18 cellular contexts compared by ENCODE assay signal in genomic region chr1:183512450-183512849, GRCh38. TPM values are rescaled to one million over a fixed set of nuclear protein-coding genes. Genes with fewer than 3 reads are reported as not detected.
DNase-seq lines count a peak whose midpoint lies in the region; ATAC-seq, FAIRE-seq and TF ChIP-seq lines count a peak whose summit lies in the region.
"Had no signal": no experiment of that assay in that cellular context is flagged by ENCODE, and none has a peak within 500 bp of the region (broad histone marks: within the 10 kb centered on the region; RNA-seq: fewer than 3 reads in every experiment).

No MANE protein-coding gene starts in this region.

- no peak overlapping the region for H3K4me3 Mint-ChIP-seq in CD4-positive, CD25-positive, alpha-beta regulatory T cell
- no peak overlapping the region for H3K4me3 Mint-ChIP-seq in WTC11
- no peak overlapping the region for H3K4me3 Mint-ChIP-seq in naive thymus-derived CD4-positive, alpha-beta T cell
- H3K4me3 Mint-ChIP-seq: B cell had no signal

- CTCF ChIA-PET in A549 (lab: Yijun Ruan, JAX) (interaction anchor here (1.1 kb wide), 1 partner anchor 31 kb away, joined by 3 read pairs; no protein-coding TSS in a partner anchor), WTC11 (lab: Charles Lee) (no interaction called here)
- CTCF ChIA-PET in naive thymus-derived CD4-positive, alpha-beta T cell (lab: Charles Lee) = no interaction called here

- ATAC-seq in A549 = no peak
- no peak for ATAC-seq in CD4-positive, CD25-positive, alpha-beta regulatory T cell (ENCODE audit: low read depth in 2 of 2)
- no peak for ATAC-seq in WTC11
- ATAC-seq in naive thymus-derived CD4-positive, alpha-beta T cell = no peak
- ATAC-seq: Panc1 had no signal

- TF ChIP-seq POLR2A in A549 (IDR thresholded peaks at IDR 0.05; ENCODE audit: low read length) (no peak), Peyer's patch (IDR thresholded peaks at IDR 0.05) (no peak)

- peaks cover 10% of the 10 kb centered on the region for H3K36me3 Mint-ChIP-seq in CD4-positive, CD25-positive, alpha-beta regulatory T cell
- peaks cover 1% of the 10 kb centered on the region; the same call in 1 of the 2 replicates for H3K36me3 Mint-ChIP-seq in WTC11
- H3K36me3 Mint-ChIP-seq in naive thymus-derived CD4-positive, alpha-beta T cell = peaks cover 0 to 17% (median 15%) of the 10 kb centered on the region in 5 donors

- WGBS in A549 (ENCODE audit: missing lambda C conversion rate) = 81% methylated on average over 2 of the region's 2 CpGs

- peaks cover 26 to 47% (median 31%) of the 10 kb centered on the region in 4 donors for H3K4me1 Mint-ChIP-seq in CD4-positive, CD25-positive, alpha-beta regulatory T cell
- H3K4me1 Mint-ChIP-seq in WTC11 = peaks cover 24% of the 10 kb centered on the region
- peaks cover 12 to 35% (median 19%) of the 10 kb centered on the region in 7 donors for H3K4me1 Mint-ChIP-seq in naive thymus-derived CD4-positive, alpha-beta T cell

- H3K27me3 ChIP-seq in CD4-positive, CD25-positive, alpha-beta regulatory T cell (ENCODE audit: control insufficient read depth, insufficient read depth, low read length) = no peaks in the 10 kb centered on the region
- H3K27me3 ChIP-seq in naive thymus-derived CD4-positive, alpha-beta T cell (ENCODE audit: control insufficient read depth in 2 of 2, insufficient read depth in 2 of 2, low read length in 2 of 2) = no peaks in the 10 kb centered on the region
- no peaks in the 10 kb centered on the region for H3K27me3 ChIP-seq in Peyer's patch
- H3K27me3 ChIP-seq in brain microvascular endothelial cell (replicated peaks) = no peaks in the 10 kb centered on the region

- in situ Hi-C loops in brain microvascular endothelial cell (cut with HindIII; ENCODE audit: low pct_ligation_motif_present, low sequenced_read_pairs) = no loop called here

- no peak overlapping the region for H3K27ac ChIP-seq in A549
- H3K27ac ChIP-seq in CD4-positive, CD25-positive, alpha-beta regulatory T cell (ENCODE audit: insufficient read depth, low read length, poor library complexity, severe bottlenecking) = peak overlapping the region; percentile 1
- H3K27ac ChIP-seq in naive thymus-derived CD4-positive, alpha-beta T cell (ENCODE audit: low read depth, low read length) = no peak overlapping the region
- H3K27ac ChIP-seq in Peyer's patch = no peak overlapping the region
- no peak overlapping the region for H3K27ac ChIP-seq in brain microvascular endothelial cell
- H3K27ac ChIP-seq: C4-2B had no signal

- intact Hi-C loops in naive thymus-derived CD4-positive, alpha-beta T cell (cut with micrococcal nuclease) = no loop called here

- no peak overlapping the region for H3K4me3 ChIP-seq in A549
- H3K4me3 ChIP-seq in CD4-positive, CD25-positive, alpha-beta regulatory T cell (ENCODE audit: low read depth, low read length) = no peak overlapping the region
- no peak overlapping the region for H3K4me3 ChIP-seq in naive thymus-derived CD4-positive, alpha-beta T cell (ENCODE audit: low read length)
- H3K4me3 ChIP-seq in Peyer's patch = no peak overlapping the region
- H3K4me3 ChIP-seq in brain microvascular endothelial cell (ENCODE audit: low read depth, low read length) = no peak overlapping the region

- DNase-seq in A549 (ENCODE audit: low read depth in 1 of 2, low spot score in 1 of 2) (no peak), WTC11 (ENCODE audit: low spot score) (no peak), Peyer's patch (no peak), brain microvascular endothelial cell (no peak), NCI-H1417 (lab: John Stamatoyannopoulos, UW) (no peak)
- DNase-seq in CD4-positive, CD25-positive, alpha-beta regulatory T cell = no peak
- DNase-seq in naive thymus-derived CD4-positive, alpha-beta T cell = no peak
- DNase-seq: Calu3, NCI-H1092, NCI-H1436, NCI-H187 treated with DMSO at 0.1 percent for 48 hours, NCI-H2107, NCI-H2227 treated with DMSO at 0.1 percent for 48 hours, NCI-H526 treated with DMSO at 0.1 percent for 48 hours, SHP77 treated with DMSO at 0.1 percent for 48 hours had no signal

- POLR2A ChIA-PET in A549 (lab: Yijun Ruan, JAX) = no interaction called here
- POLR2A ChIA-PET in WTC11 (lab: Charles Lee) = no interaction called here
- POLR2A ChIA-PET in naive thymus-derived CD4-positive, alpha-beta T cell (lab: Charles Lee) = interaction anchor here (1.6 kb wide), 1 partner anchor 10 kb away, joined by 4 read pairs; no protein-coding TSS in a partner anchor

- H3K36me3 ChIP-seq in CD4-positive, CD25-positive, alpha-beta regulatory T cell (ENCODE audit: control insufficient read depth, insufficient read depth, low read length) = peaks cover 23% of the 10 kb centered on the region
- H3K36me3 ChIP-seq in naive thymus-derived CD4-positive, alpha-beta T cell (ENCODE audit: control insufficient read depth in 2 of 3, insufficient read depth in 3 of 3, low read length in 3 of 3) = peaks cover 0 to 10% (median 5%) of the 10 kb centered on the region in 3 experiments
- H3K36me3 ChIP-seq in Peyer's patch = no peaks in the 10 kb centered on the region
- H3K36me3 ChIP-seq in brain microvascular endothelial cell (replicated peaks) = no peaks in the 10 kb centered on the region

- peaks cover 45% of the 10 kb centered on the region for H3K4me1 ChIP-seq in A549
- H3K4me1 ChIP-seq in CD4-positive, CD25-positive, alpha-beta regulatory T cell (ENCODE audit: control insufficient read depth, insufficient read depth, low read length, poor library complexity, severe bottlenecking) = no peaks in the 10 kb centered on the region
- H3K4me1 ChIP-seq in naive thymus-derived CD4-positive, alpha-beta T cell (ENCODE audit: control insufficient read depth in 2 of 2, insufficient read depth in 2 of 2, low read length in 2 of 2) = no peaks in the 10 kb centered on the region
- H3K4me1 ChIP-seq in Peyer's patch = peaks cover 0 to 4% (median 0%) of the 10 kb centered on the region in 4 donors

- no peak for FAIRE-seq in A549 (lab: Jason Lieb, UNC)

- TF ChIP-seq RAD21 in A549 (conservative IDR thresholded peaks at IDR 0.05 in 1 of 2, IDR thresholded peaks at IDR 0.05 in 1 of 2) = no peak

- TF ChIP-seq EP300 in A549 (IDR thresholded peaks at IDR 0.05) = no peak

- H3K9me3 Mint-ChIP-seq in CD4-positive, CD25-positive, alpha-beta regulatory T cell = peaks cover 0 to 2% (median 0%) of the 10 kb centered on the region in 7 donors
- no peaks in the 10 kb centered on the region for H3K9me3 Mint-ChIP-seq in WTC11
- no peaks in the 10 kb centered on the region for H3K9me3 Mint-ChIP-seq in naive thymus-derived CD4-positive, alpha-beta T cell

- H3K9me3 ChIP-seq in A549 = no peaks in the 10 kb centered on the region
- H3K9me3 ChIP-seq in CD4-positive, CD25-positive, alpha-beta regulatory T cell (ENCODE audit: control insufficient read depth in 2 of 2, low read length in 2 of 2) = no peaks in the 10 kb centered on the region
- H3K9me3 ChIP-seq in naive thymus-derived CD4-positive, alpha-beta T cell (ENCODE audit: control insufficient read depth in 2 of 3, low read length in 3 of 3) = no peaks in the 10 kb centered on the region
- H3K9me3 ChIP-seq in Peyer's patch = no peaks in the 10 kb centered on the region

- TF ChIP-seq CTCF in A549 (IDR thresholded peaks at IDR 0.05) (no peak), WTC11 (IDR thresholded peaks at IDR 0.05) (no peak), Peyer's patch (IDR thresholded peaks at IDR 0.05) (no peak), brain microvascular endothelial cell (IDR thresholded peaks at IDR 0.05; ENCODE audit: low read depth, low read length, missing control alignments) (no peak)

- 0 out of 3 replicates have a peak overlapping the region, but pooled peaks have one; percentile 68 for H3K4me2 ChIP-seq in A549

- no peaks in the 10 kb centered on the region for H3K27me3 Mint-ChIP-seq in CD4-positive, CD25-positive, alpha-beta regulatory T cell
- H3K27me3 Mint-ChIP-seq in WTC11 (ENCODE audit: low read depth) = no peaks in the 10 kb centered on the region
- H3K27me3 Mint-ChIP-seq in naive thymus-derived CD4-positive, alpha-beta T cell = no peaks in the 10 kb centered on the region
- H3K27me3 Mint-ChIP-seq: B cell had no signal

- no peak overlapping the region for H3K27ac Mint-ChIP-seq in CD4-positive, CD25-positive, alpha-beta regulatory T cell
- peak overlapping the region; percentile 44; the same call in 1 of the 2 replicates for H3K27ac Mint-ChIP-seq in WTC11
- H3K27ac Mint-ChIP-seq in naive thymus-derived CD4-positive, alpha-beta T cell = peak overlapping the region in 5 of 9 donors; percentile 6 to 81 (median 55)
- H3K27ac Mint-ChIP-seq: B cell had no signal

TF ChIP-seq in A549, 52 proteins besides CTCF, POLR2A, EP300 and RAD21 (continues in another document):
- no peak for TF ChIP-seq GATA3 (IDR thresholded peaks at IDR 0.05; ENCODE audit: borderline replicate concordance)
- no peak for TF ChIP-seq CBX2 (IDR thresholded peaks at IDR 0.05; ENCODE audit: borderline replicate concordance, low read depth)
- no peak for TF ChIP-seq FOXS1 (CRISPR knock-in tag; IDR thresholded peaks at IDR 0.05)
- no peak for TF ChIP-seq SMC3 (IDR thresholded peaks at IDR 0.05)

RNA-seq across cellular contexts. Expression of gene SMG7, which starts 40.2 kb away (rescaled TPM):
- 51.3 and 55.5 TPM in 2 replicates for polyA plus RNA-seq in A549 (2011; rRNA removed)
- 16.4 and 20.8 TPM in 2 replicates for polyA plus RNA-seq in A549 (2012; cell fraction: cytosol; rRNA removed)
- polyA plus RNA-seq in A549 (2012; cell fraction: nucleus; rRNA removed) = 19.0 and 26.3 TPM in 2 replicates
- 27.2 to 29.7 TPM (median 29.1 TPM) in 3 replicates for polyA plus RNA-seq in A549 (2017; fragmentation: RNase III; extraction: RNeasy Plus Mini Kit Qiagen cat#74134 plus additional on column Dnase treatment)
- polyA minus RNA-seq in A549 (2011; rRNA and poly(A)+ RNA removed) = 65.3 and 78.9 TPM in 2 replicates
- 66.1 TPM for total RNA-seq in CD4-positive, CD25-positive, alpha-beta regulatory T cell
- polyA plus RNA-seq in CD4-positive, CD25-positive, alpha-beta regulatory T cell = 10 to 100 TPM; 13.6 to 21.7 (median 21.6) TPM
- total RNA-seq in WTC11 (2021) = 52.3 to 58.2 TPM (median 57.8 TPM) in 3 replicates
- total RNA-seq in naive thymus-derived CD4-positive, alpha-beta T cell = 10 to 100 TPM; 50.2 to 87.7 (median 60.1) TPM
- polyA plus RNA-seq in naive thymus-derived CD4-positive, alpha-beta T cell = 10 to 100 TPM; 24.7 to 35.0 TPM
- 10 to 100 TPM; 46.2 to 72.7 (median 54.3) TPM for total RNA-seq in Peyer's patch

Comparison
In these comparisons a context has a peak if more than half of its experiments do, and no peak if none do; other contexts are left out.
1. H3K27ac Mint-ChIP-seq: peak in WTC11 (single experiment) and naive thymus-derived CD4-positive, alpha-beta T cell (5 of 9); none in CD4-positive, CD25-positive, alpha-beta regulatory T cell (0 of 3).